In the genomic region with DNA sequence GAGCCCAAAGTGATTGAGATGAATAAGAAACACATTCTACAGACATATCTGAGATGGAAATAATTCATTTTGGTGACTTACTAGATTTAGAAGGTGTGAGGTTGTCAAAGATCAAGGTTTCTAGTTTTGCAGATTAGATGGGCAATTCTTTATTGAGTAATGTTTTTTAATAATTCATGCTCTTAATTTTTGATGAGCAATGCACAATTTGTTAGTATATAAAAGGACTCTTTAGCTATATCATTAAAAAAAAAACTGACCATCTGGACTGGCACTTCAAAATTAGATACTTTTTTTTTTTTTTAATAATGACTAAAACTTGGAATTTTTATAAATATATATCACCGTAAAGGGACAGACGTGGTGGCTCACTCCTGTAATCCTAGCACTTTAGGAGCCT, we compare ENCODE assay signal across 19 cellular contexts.
A peak's percentile ranks its signal among the peaks of the same experiment; 100 is the strongest.
DNase-seq lines count a peak whose midpoint lies in the region; ATAC-seq, FAIRE-seq and TF ChIP-seq lines count a peak whose summit lies in the region.
"Had no signal": no experiment of that assay in that cellular context is flagged by ENCODE, and none has a peak within 500 bp of the region (broad histone marks: within the 10 kb centered on the region; RNA-seq: fewer than 3 reads in every experiment).

No MANE protein-coding gene starts in this region.

- ATAC-seq in A549 = no peak
- ATAC-seq in IMR-90 (ENCODE audit: low read depth) = no peak
- ATAC-seq: CD8-positive, alpha-beta T cell had no signal

- no peak for TF ChIP-seq POLR2A in A549 (IDR thresholded peaks at IDR 0.05; ENCODE audit: low read length)
- TF ChIP-seq POLR2A in IMR-90 (IDR thresholded peaks at IDR 0.05; ENCODE audit: low read depth, low read length) = no peak

- H3K4me1 ChIP-seq in A549 (peaks cover 4% of the 10 kb centered on the region; the same call in 1 of the 3 replicates), IMR-90 (ENCODE audit: control insufficient read depth, insufficient read depth, low read length) (peaks cover 4% of the 10 kb centered on the region; the same call in 1 of the 2 replicates), mesendoderm (ENCODE audit: control insufficient read depth, low read depth, low read length) (no peaks in the 10 kb centered on the region)
- H3K4me1 ChIP-seq: Caco-2 had no signal

- H4K8ac ChIP-seq in IMR-90 (ENCODE audit: low read depth in 2 of 2, low read length in 2 of 2) (no peak overlapping the region), mesendoderm (ENCODE audit: low read depth, low read length) (no peak overlapping the region)

- BruUV-seq in IMR-90 (replicated peaks; lab: Mats Ljungman, UMichigan) = no TSS peak

- H2AK5ac ChIP-seq in IMR-90 (ENCODE audit: low read depth, low read length) (no peak overlapping the region), mesendoderm (ENCODE audit: low read length) (no peak overlapping the region)

- H3K79me1 ChIP-seq in IMR-90 (ENCODE audit: low read depth in 1 of 2, low read length in 2 of 2) (peaks cover 6 to 26% of the 10 kb centered on the region in 2 experiments; a peak in 3 of 4 replicates), mesendoderm (ENCODE audit: low read length) (no peaks in the 10 kb centered on the region)

- no peak overlapping the region for H2BK120ac ChIP-seq in IMR-90 (ENCODE audit: low read depth, low read length)
- H2BK120ac ChIP-seq in mesendoderm (ENCODE audit: low read depth, low read length) = no peak overlapping the region

- no peak overlapping the region for H2AFZ ChIP-seq in IMR-90 (replicated peaks; ENCODE audit: low read length, poor library complexity)

- in situ Hi-C loops in IMR-90 (cut with MboI; ENCODE audit: low sequenced_read_pairs) = loop anchor here (25.0 kb wide), 1 partner anchor 782 kb away; no protein-coding TSS in a partner anchor

- TF ChIP-seq EP300 in A549 (IDR thresholded peaks at IDR 0.05) = no peak

- H2BK20ac ChIP-seq in IMR-90 (ENCODE audit: low read depth, low read length) = no peak overlapping the region

- H3K4ac ChIP-seq in IMR-90 (ENCODE audit: low read depth, low read length) (no peak overlapping the region), mesendoderm (ENCODE audit: low read depth, low read length) (no peak overlapping the region)

- no peak overlapping the region for H4K91ac ChIP-seq in IMR-90 (ENCODE audit: insufficient read depth, low read depth, low read length)

- no peak overlapping the region for H3K14ac ChIP-seq in IMR-90 (replicated peaks; ENCODE audit: low read depth, low read length)

- H3K36me3 ChIP-seq in IMR-90 (ENCODE audit: control insufficient read depth, insufficient read depth, low read length) = no peaks in the 10 kb centered on the region; the same call in 1 of the 2 replicates
- no peaks in the 10 kb centered on the region for H3K36me3 ChIP-seq in mesendoderm (ENCODE audit: control insufficient read depth, insufficient read depth, low read length)
- H3K36me3 ChIP-seq: BLaER1 treated with 17β-estradiol and CSF1 and Interleukin-3, amounts not matched to agents 10 nM and 100 nM had no signal

- intact Hi-C loops in IMR-90 (cut with micrococcal nuclease) = loop anchor here (2.0 kb wide), 1 partner anchor 21 kb away; no protein-coding TSS in a partner anchor

- no peak overlapping the region for H4K5ac ChIP-seq in IMR-90 (ENCODE audit: low read depth, low read length)
- H4K5ac ChIP-seq in mesendoderm (ENCODE audit: low read length) = no peak overlapping the region

- FAIRE-seq in A549 (lab: Jason Lieb, UNC) (no peak), frontal cortex (lab: Jason Lieb, UNC) (no peak)
- FAIRE-seq: A204.1, G401.6, GM12891, GM19239 had no signal

- H3K79me2 ChIP-seq in mesendoderm (ENCODE audit: control insufficient read depth, insufficient read depth, low read length) = no peaks in the 10 kb centered on the region

- TF ChIP-seq RAD21 in A549 (conservative IDR thresholded peaks at IDR 0.05 in 1 of 2, IDR thresholded peaks at IDR 0.05 in 1 of 2) (no peak), IMR-90 (IDR thresholded peaks at IDR 0.05; ENCODE audit: low read length) (no peak)

- dilution Hi-C loops in IMR-90 (cut with HindIII; ENCODE audit: low sequenced_read_pairs, unreplicated experiment) = no loop called here

- H2BK15ac ChIP-seq in IMR-90 (ENCODE audit: low read depth, low read length) = no peak overlapping the region
- no peak overlapping the region for H2BK15ac ChIP-seq in mesendoderm (replicated peaks; ENCODE audit: low read depth)

- H3K9me3 ChIP-seq in A549 (peaks cover 6% of the 10 kb centered on the region; the same call in 1 of the 3 replicates), IMR-90 (ENCODE audit: control insufficient read depth, insufficient read depth, low read length) (peaks cover 3% of the 10 kb centered on the region; the same call in 1 of the 2 replicates)
- H3K9me3 ChIP-seq: BLaER1 treated with 17β-estradiol and CSF1 and Interleukin-3, amounts not matched to agents 10 nM and 100 nM had no signal

- CTCF ChIA-PET in A549 (lab: Yijun Ruan, JAX) = interaction anchor here (0.6 to 1.7 kb wide), 5 partner anchors 11 to 339 kb away, joined by 3 to 5 read pairs (median 3); no protein-coding TSS in a partner anchor
- CTCF ChIA-PET in IMR-90 (lab: Yijun Ruan, JAX) = interaction anchor here (0.6 to 0.7 kb wide), 2 partner anchors 179 to 395 kb away, joined by 7 to 8 read pairs; no protein-coding TSS in a partner anchor

- H3K4me3 ChIP-seq in A549 (no peak overlapping the region), IMR-90 (ENCODE audit: insufficient read depth, low read depth, low read length) (no peak overlapping the region), mesendoderm (ENCODE audit: low read length) (no peak overlapping the region)
- H3K4me3 ChIP-seq: BLaER1 treated with 17β-estradiol and CSF1 and Interleukin-3, amounts not matched to agents 10 nM and 100 nM had no signal

- H3K18ac ChIP-seq in IMR-90 (ENCODE audit: low read depth, low read length) (no peak overlapping the region), mesendoderm (ENCODE audit: low read length) (no peak overlapping the region)

- no peak overlapping the region for H2BK5ac ChIP-seq in IMR-90 (ENCODE audit: low read depth, low read length, poor library complexity, severe bottlenecking)
- no peak overlapping the region for H2BK5ac ChIP-seq in mesendoderm (ENCODE audit: low read length)

- POLR2A ChIA-PET in A549 (lab: Yijun Ruan, JAX) = no interaction called here
- POLR2A ChIA-PET in IMR-90 (lab: Charles Lee; ENCODE audit: unreplicated experiment) = no interaction called here

- H3K27ac ChIP-seq in A549 (no peak overlapping the region), IMR-90 (ENCODE audit: insufficient read depth, low read length) (no peak overlapping the region), mesendoderm (ENCODE audit: low read depth, low read length) (no peak overlapping the region)
- H3K27ac ChIP-seq: BLaER1 treated with 17β-estradiol and CSF1 and Interleukin-3, amounts not matched to agents 10 nM and 100 nM; C4-2B had no signal

- no peaks in the 10 kb centered on the region for H3K27me3 ChIP-seq in IMR-90 (ENCODE audit: control insufficient read depth, insufficient read depth, low read length)
- no peaks in the 10 kb centered on the region for H3K27me3 ChIP-seq in mesendoderm (ENCODE audit: insufficient read depth, low read length, poor library complexity)
- H3K27me3 ChIP-seq: BLaER1 treated with 17β-estradiol and CSF1 and Interleukin-3, amounts not matched to agents 10 nM and 100 nM had no signal

- H3K9ac ChIP-seq in IMR-90 (ENCODE audit: low read depth, low read length) (no peak overlapping the region), mesendoderm (ENCODE audit: low read length) (no peak overlapping the region)
- H3K9ac ChIP-seq: BLaER1 treated with 17β-estradiol and CSF1 and Interleukin-3, amounts not matched to agents 10 nM and 100 nM had no signal

- TF ChIP-seq CTCF in A549 (IDR thresholded peaks at IDR 0.05) (no peak), IMR-90 (conservative IDR thresholded peaks at IDR 0.05; ENCODE audit: low read depth, low read length) (no peak)

- no peaks in the 10 kb centered on the region for H4K20me1 ChIP-seq in IMR-90 (ENCODE audit: insufficient read depth, low read length)
- H4K20me1 ChIP-seq: BLaER1 treated with 17β-estradiol and CSF1 and Interleukin-3, amounts not matched to agents 10 nM and 100 nM had no signal

- H3K23ac ChIP-seq in IMR-90 (ENCODE audit: low read depth, low read length) (no peak overlapping the region), mesendoderm (ENCODE audit: low read length) (no peak overlapping the region)

- no peak overlapping the region for H2AK9ac ChIP-seq in IMR-90 (replicated peaks; ENCODE audit: low read depth, low read length, poor library complexity)

- H3K56ac ChIP-seq in IMR-90 (ENCODE audit: extremely low read depth, insufficient read depth, low read length) (no peak overlapping the region), mesendoderm (ENCODE audit: low read length) (peak overlapping the region; percentile 38)

- DNase-seq in A549 (ENCODE audit: low read depth in 1 of 2, low spot score in 1 of 2) (no peak), IMR-90 (no peak), mesendoderm (no peak), SKM-1 treated with dmso at 0.1 percent for 144 hours (lab: John Stamatoyannopoulos, UW; ENCODE audit: unreplicated experiment) (no peak), frontal cortex (ENCODE audit: low spot score in 2 of 2) (no peak)
- DNase-seq: 8988T; AML-193; Caco-2; Calu3; CD4-positive, alpha-beta T cell; CD8-positive, alpha-beta T cell; DMS79 treated with DMSO at 0.1 percent for 48 hours; GF-D8 had no signal

- H3K9me1 ChIP-seq in IMR-90 (ENCODE audit: insufficient read depth, low read length) = no peaks in the 10 kb centered on the region

- WGBS in A549 (ENCODE audit: missing lambda C conversion rate) = 85% methylated on average over 2 of the region's 2 CpGs
- no CpG with 5 or more reads among the region's 2 CpGs for WGBS in IMR-90 (ENCODE audit: extremely low coverage in 2 of 2, insufficient read length in 1 of 2), 2 experiments
- no CpG with 5 or more reads among the region's 2 CpGs for WGBS in mesendoderm (ENCODE audit: extremely low coverage, insufficient coverage, low lambda C conversion rate)

- H3K4me2 ChIP-seq in A549 (no peak overlapping the region), IMR-90 (ENCODE audit: low read depth, low read length) (no peak overlapping the region), mesendoderm (ENCODE audit: low read length) (no peak overlapping the region)
- H3K4me2 ChIP-seq: BLaER1 treated with 17β-estradiol and CSF1 and Interleukin-3, amounts not matched to agents 10 nM and 100 nM had no signal

TF ChIP-seq in A549, 52 proteins besides CTCF, POLR2A, EP300 and RAD21:
- TF ChIP-seq MAFK (IDR thresholded peaks at IDR 0.05; ENCODE audit: partially characterized antibody) = peak; percentile 50
- TF ChIP-seq MYC (IDR thresholded peaks at IDR 0.05; ENCODE audit: borderline replicate concordance, low read length) = no peak

TF ChIP-seq in IMR-90, 13 proteins besides CTCF, POLR2A, EP300 and RAD21 (continues in another document):
- peak; percentile 63 for TF ChIP-seq MAFK (IDR thresholded peaks at IDR 0.05; ENCODE audit: low read depth, low read length)
